In genomic region chr18:63422862-63423304, GRCh38 we compare ENCODE assay signal across 9 cellular contexts. TPM values are rescaled to one million over a fixed set of nuclear protein-coding genes. Genes with fewer than 3 reads are reported as not detected.
DNase-seq lines count a peak whose midpoint lies in the region; ATAC-seq and TF ChIP-seq lines count a peak whose summit lies in the region.
"Had no signal": no experiment of that assay in that cellular context is flagged by ENCODE, and none has a peak within 500 bp of the region (broad histone marks: within the 10 kb centered on the region; RNA-seq: fewer than 3 reads in every experiment).

No MANE protein-coding gene starts in this region.

- CTCF ChIA-PET in WTC11 (lab: Charles Lee): interaction anchor here (1.0 to 1.2 kb wide), 2 partner anchors 17 to 57 kb away, joined by 3 to 6 read pairs; no protein-coding TSS in a partner anchor

- H3K4me3 Mint-ChIP-seq in WTC11: peak overlapping the region; percentile 99

- peak overlapping the region; percentile 55 for H3K4me3 ChIP-seq in cardiac muscle cell

- H3K27me3 Mint-ChIP-seq in WTC11 (ENCODE audit: low read depth): no peaks in the 10 kb centered on the region; the same call in 1 of the 2 replicates

- H3K27me3 ChIP-seq in cardiac muscle cell: no peaks in the 10 kb centered on the region

- DNase-seq in WTC11 (ENCODE audit: low spot score) (peak; percentile 54), cardiac muscle cell (ENCODE audit: low read depth in 1 of 2, low spot score in 1 of 2) (no peak), sciatic nerve (ENCODE audit: low spot score) (no peak), NCI-H128 (lab: John Stamatoyannopoulos, UW; ENCODE audit: unreplicated experiment) (no peak)
- no peak for DNase-seq in NK-92 treated with Interleukin-12 subunit alpha and Interleukin-12 subunit beta, amount 100 ng/mL, for 24 hours (lab: John Stamatoyannopoulos, UW)

- POLR2A ChIA-PET in WTC11 (lab: Charles Lee): interaction anchor here (1.2 kb wide), 1 partner anchor 57 kb away, joined by 11 read pairs; no protein-coding TSS in a partner anchor

- TF ChIP-seq CTCF in 22Rv1 (IDR thresholded peaks at IDR 0.05) (no peak), WTC11 (IDR thresholded peaks at IDR 0.05) (no peak), cardiac muscle cell (IDR thresholded peaks at IDR 0.05; ENCODE audit: low read depth, low read length) (no peak)

- no peaks in the 10 kb centered on the region for H3K9me3 Mint-ChIP-seq in WTC11

- no peaks in the 10 kb centered on the region for H3K9me3 ChIP-seq in cardiac muscle cell (ENCODE audit: low read depth)

- H3K4me1 Mint-ChIP-seq in WTC11: peaks cover 22% of the 10 kb centered on the region

- no peaks in the 10 kb centered on the region for H3K36me3 ChIP-seq in cardiac muscle cell

- no peaks in the 10 kb centered on the region for H3K4me1 ChIP-seq in cardiac muscle cell (ENCODE audit: low read depth)

- peak overlapping the region; percentile 91 for H3K27ac ChIP-seq in 22Rv1
- H3K27ac ChIP-seq in cardiac muscle cell: peak overlapping the region; percentile 97

- intact Hi-C loops in sciatic nerve (cut with DNase I): no loop called here

- H3K36me3 Mint-ChIP-seq in WTC11: peaks cover 4% of the 10 kb centered on the region; the same call in 1 of the 2 replicates

- peak overlapping the region; percentile 99 for H3K27ac Mint-ChIP-seq in WTC11

- ATAC-seq in GM18520 (IDR thresholded peaks at IDR 0.05; ENCODE audit: unreplicated experiment): peak; percentile 11
- ATAC-seq in HG03039 (IDR thresholded peaks at IDR 0.05; ENCODE audit: unreplicated experiment): peak; percentile 11
- ATAC-seq in WTC11: peak; percentile 17
- ATAC-seq in sciatic nerve: peak; percentile 65

TF ChIP-seq in WTC11, 78 proteins besides CTCF, POLR2A, EP300 and RAD21:
- TF ChIP-seq ZNF416 (CRISPR knock-in tag; IDR thresholded peaks at IDR 0.05) (no peak), SMAD3 (CRISPR knock-in tag; IDR thresholded peaks at IDR 0.05; ENCODE audit: borderline replicate concordance) (no peak), MYBL2 (CRISPR knock-in tag; IDR thresholded peaks at IDR 0.05) (no peak), NFE2L1 (CRISPR knock-in tag; IDR thresholded peaks at IDR 0.05) (0 out of 2 replicates have a peak, but pooled peaks have one; percentile 46), PRRX2 (CRISPR knock-in tag; IDR thresholded peaks at IDR 0.05) (no peak), ZNF232 (CRISPR knock-in tag; IDR thresholded peaks at IDR 0.05) (0 out of 2 replicates have a peak, but pooled peaks have one; percentile 9), ATF1 (CRISPR knock-in tag; IDR thresholded peaks at IDR 0.05) (peak; percentile 14; the same call in 1 of the 2 replicates), ZNF263 (CRISPR knock-in tag; IDR thresholded peaks at IDR 0.05; ENCODE audit: low read depth) (no peak)
- TF ChIP-seq, protein P1, sequence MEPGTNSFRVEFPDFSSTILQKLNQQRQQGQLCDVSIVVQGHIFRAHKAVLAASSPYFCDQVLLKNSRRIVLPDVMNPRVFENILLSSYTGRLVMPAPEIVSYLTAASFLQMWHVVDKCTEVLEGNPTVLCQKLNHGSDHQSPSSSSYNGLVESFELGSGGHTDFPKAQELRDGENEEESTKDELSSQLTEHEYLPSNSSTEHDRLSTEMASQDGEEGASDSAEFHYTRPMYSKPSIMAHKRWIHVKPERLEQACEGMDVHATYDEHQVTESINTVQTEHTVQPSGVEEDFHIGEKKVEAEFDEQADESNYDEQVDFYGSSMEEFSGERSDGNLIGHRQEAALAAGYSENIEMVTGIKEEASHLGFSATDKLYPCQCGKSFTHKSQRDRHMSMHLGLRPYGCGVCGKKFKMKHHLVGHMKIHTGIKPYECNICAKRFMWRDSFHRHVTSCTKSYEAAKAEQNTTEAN (CRISPR knock-in tag; IDR thresholded peaks at IDR 0.05): 0 out of 2 replicates have a peak, but pooled peaks have one; percentile 47
- TF ChIP-seq, protein P2, sequence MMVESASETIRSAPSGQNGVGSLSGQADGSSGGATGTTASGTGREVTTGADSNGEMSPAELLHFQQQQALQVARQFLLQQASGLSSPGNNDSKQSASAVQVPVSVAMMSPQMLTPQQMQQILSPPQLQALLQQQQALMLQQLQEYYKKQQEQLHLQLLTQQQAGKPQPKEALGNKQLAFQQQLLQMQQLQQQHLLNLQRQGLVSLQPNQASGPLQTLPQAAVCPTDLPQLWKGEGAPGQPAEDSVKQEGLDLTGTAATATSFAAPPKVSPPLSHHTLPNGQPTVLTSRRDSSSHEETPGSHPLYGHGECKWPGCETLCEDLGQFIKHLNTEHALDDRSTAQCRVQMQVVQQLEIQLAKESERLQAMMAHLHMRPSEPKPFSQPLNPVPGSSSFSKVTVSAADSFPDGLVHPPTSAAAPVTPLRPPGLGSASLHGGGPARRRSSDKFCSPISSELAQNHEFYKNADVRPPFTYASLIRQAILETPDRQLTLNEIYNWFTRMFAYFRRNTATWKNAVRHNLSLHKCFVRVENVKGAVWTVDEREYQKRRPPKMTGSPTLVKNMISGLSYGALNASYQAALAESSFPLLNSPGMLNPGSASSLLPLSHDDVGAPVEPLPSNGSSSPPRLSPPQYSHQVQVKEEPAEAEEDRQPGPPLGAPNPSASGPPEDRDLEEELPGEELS (CRISPR knock-in tag; IDR thresholded peaks at IDR 0.05): no peak
- TF ChIP-seq, protein P3, sequence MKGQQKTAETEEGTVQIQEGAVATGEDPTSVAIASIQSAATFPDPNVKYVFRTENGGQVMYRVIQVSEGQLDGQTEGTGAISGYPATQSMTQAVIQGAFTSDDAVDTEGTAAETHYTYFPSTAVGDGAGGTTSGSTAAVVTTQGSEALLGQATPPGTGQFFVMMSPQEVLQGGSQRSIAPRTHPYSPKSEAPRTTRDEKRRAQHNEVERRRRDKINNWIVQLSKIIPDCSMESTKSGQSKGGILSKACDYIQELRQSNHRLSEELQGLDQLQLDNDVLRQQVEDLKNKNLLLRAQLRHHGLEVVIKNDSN (CRISPR knock-in tag; IDR thresholded peaks at IDR 0.05): no peak
- TF ChIP-seq, protein P4, sequence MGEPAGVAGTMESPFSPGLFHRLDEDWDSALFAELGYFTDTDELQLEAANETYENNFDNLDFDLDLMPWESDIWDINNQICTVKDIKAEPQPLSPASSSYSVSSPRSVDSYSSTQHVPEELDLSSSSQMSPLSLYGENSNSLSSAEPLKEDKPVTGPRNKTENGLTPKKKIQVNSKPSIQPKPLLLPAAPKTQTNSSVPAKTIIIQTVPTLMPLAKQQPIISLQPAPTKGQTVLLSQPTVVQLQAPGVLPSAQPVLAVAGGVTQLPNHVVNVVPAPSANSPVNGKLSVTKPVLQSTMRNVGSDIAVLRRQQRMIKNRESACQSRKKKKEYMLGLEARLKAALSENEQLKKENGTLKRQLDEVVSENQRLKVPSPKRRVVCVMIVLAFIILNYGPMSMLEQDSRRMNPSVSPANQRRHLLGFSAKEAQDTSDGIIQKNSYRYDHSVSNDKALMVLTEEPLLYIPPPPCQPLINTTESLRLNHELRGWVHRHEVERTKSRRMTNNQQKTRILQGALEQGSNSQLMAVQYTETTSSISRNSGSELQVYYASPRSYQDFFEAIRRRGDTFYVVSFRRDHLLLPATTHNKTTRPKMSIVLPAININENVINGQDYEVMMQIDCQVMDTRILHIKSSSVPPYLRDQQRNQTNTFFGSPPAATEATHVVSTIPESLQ (CRISPR knock-in tag; IDR thresholded peaks at IDR 0.05): no peak

RNA-seq across cellular contexts. Expression of gene VPS4B, which starts 0.6 kb away (rescaled TPM):
- total RNA-seq in WTC11 (2021) (37.8 to 44.1 TPM (median 42.8 TPM) in 3 replicates), cardiac muscle cell (9.1 and 14.3 TPM in 2 replicates), sciatic nerve (60.4 TPM)
- polyA plus RNA-seq in cardiac muscle cell: 14.6 and 15.5 TPM in 2 replicates

RNA-seq across cellular contexts. Expression of gene SERPINB5, which starts 53.9 kb away (rescaled TPM):
- total RNA-seq in WTC11 (2021) (0.17 to 0.25 TPM (median 0.18 TPM) in 3 replicates), cardiac muscle cell (not detected in 2 replicates), sciatic nerve (not detected)
- polyA plus RNA-seq in cardiac muscle cell: not detected in 2 replicates
- total RNA-seq: myocyte had no signal

RNA-seq across cellular contexts. Expression of gene KDSR, which starts 55.9 kb away (rescaled TPM):
- total RNA-seq in WTC11 (2021): 48.4 to 51.8 TPM (median 49.5 TPM) in 3 replicates
- total RNA-seq in cardiac muscle cell: 20.9 and 21.3 TPM in 2 replicates
- polyA plus RNA-seq in cardiac muscle cell: 28.0 and 42.8 TPM in 2 replicates
- total RNA-seq in sciatic nerve: 118 TPM

Comparison
In these comparisons a context has a peak if more than half of its experiments do, and no peak if none do; other contexts are left out.
1. ATAC-seq: peak in every context shown above with its lines; median percentile 65 in sciatic nerve; 17 in WTC11; 11 in GM18520; 11 in HG03039.